ENCODE assay signal across 1 cellular context in the genomic region with DNA sequence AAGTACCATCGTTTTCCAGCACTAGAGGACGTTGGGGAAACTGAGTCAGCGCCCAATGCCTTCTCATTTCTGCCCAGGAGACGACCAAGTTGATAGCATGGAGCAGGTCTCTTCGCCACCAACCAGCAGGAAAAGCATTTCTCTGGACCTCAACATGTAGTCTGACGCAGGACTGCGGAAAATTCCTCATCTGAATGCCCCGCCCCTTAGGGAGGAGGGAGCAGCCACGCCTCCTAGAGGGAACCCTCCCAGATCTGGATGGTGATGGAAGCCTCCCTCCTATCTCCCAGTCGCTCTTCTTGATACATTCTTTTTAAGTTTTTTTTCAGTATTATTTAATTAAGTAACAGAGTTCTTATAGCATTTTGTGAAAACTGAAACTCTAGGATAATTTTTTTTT.
TF ChIP-seq lines count a peak whose summit lies in the region.

No MANE protein-coding gene starts in this region.

TF ChIP-seq in HCT116, 20 proteins besides CTCF, POLR2A, EP300 and RAD21 (continued from another document):
- TF ChIP-seq, protein P1, sequence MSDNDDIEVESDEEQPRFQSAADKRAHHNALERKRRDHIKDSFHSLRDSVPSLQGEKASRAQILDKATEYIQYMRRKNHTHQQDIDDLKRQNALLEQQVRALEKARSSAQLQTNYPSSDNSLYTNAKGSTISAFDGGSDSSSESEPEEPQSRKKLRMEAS (IDR thresholded peaks at IDR 0.05): no peak
- TF ChIP-seq YY1 (IDR thresholded peaks at IDR 0.05; ENCODE audit: extremely low read depth, insufficient replicate concordance, low read depth, low read length): no peak
TF ChIP-seq in HCT116: peak in this region for 0.
